In genomic region chr1:112394743-112395062, GRCh38 we compare ENCODE assay signal across 10 cellular contexts. TPM values are rescaled to one million over a fixed set of nuclear protein-coding genes. Genes with fewer than 3 reads are reported as not detected.
DNase-seq lines count a peak whose midpoint lies in the region; ATAC-seq and TF ChIP-seq lines count a peak whose summit lies in the region.
"Had no signal": no experiment of that assay in that cellular context is flagged by ENCODE, and none has a peak within 500 bp of the region (broad histone marks: within the 10 kb centered on the region; RNA-seq: fewer than 3 reads in every experiment).

No MANE protein-coding gene starts in this region.

- H3K36me3 ChIP-seq in right lobe of liver (no peaks in the 10 kb centered on the region), suprapubic skin (no peaks in the 10 kb centered on the region), mucosa of descending colon (ENCODE audit: low read depth) (no peaks in the 10 kb centered on the region)

- WGBS in right lobe of liver (ENCODE audit: insufficient coverage, low coverage, low lambda C conversion rate, missing lambda C conversion rate): 41% methylated on average over 1 of the region's 1 CpG
- 57% methylated on average over 1 of the region's 1 CpG for WGBS in suprapubic skin

- H3K4me1 ChIP-seq in right lobe of liver (peaks cover 0 to 9% (median 2%) of the 10 kb centered on the region in 4 donors), suprapubic skin (peaks cover 76% of the 10 kb centered on the region), mucosa of descending colon (ENCODE audit: low read depth) (peaks cover 22% of the 10 kb centered on the region)

- H3K27me3 ChIP-seq in right lobe of liver (no peaks in the 10 kb centered on the region), suprapubic skin (no peaks in the 10 kb centered on the region)

- no peak for TF ChIP-seq EP300 in suprapubic skin (IDR thresholded peaks at IDR 0.05)

- ATAC-seq in right lobe of liver: no peak
- no peak for ATAC-seq in GM18873 (IDR thresholded peaks at IDR 0.05; ENCODE audit: low FRiP score, unreplicated experiment)
- no peak for ATAC-seq in mucosa of descending colon
- ATAC-seq: T-helper 17 cell had no signal

- TF ChIP-seq CTCF in astrocyte of the spinal cord (IDR thresholded peaks at IDR 0.05; ENCODE audit: low read depth, low read length): no peak
- TF ChIP-seq CTCF in right lobe of liver (IDR thresholded peaks at IDR 0.05): no peak
- no peak for TF ChIP-seq CTCF in suprapubic skin (IDR thresholded peaks at IDR 0.05)
- TF ChIP-seq CTCF in mucosa of descending colon (IDR thresholded peaks at IDR 0.05): no peak

- H3K9me3 ChIP-seq in right lobe of liver (no peaks in the 10 kb centered on the region), suprapubic skin (no peaks in the 10 kb centered on the region), mucosa of descending colon (no peaks in the 10 kb centered on the region)

- H3K4me3 ChIP-seq in astrocyte of the spinal cord (ENCODE audit: low read depth, low read length) (peak overlapping the region; percentile 10), right lobe of liver (no peak overlapping the region), suprapubic skin (peak overlapping the region; percentile 31), mucosa of descending colon (no peak overlapping the region)

- in situ Hi-C loops in astrocyte of the spinal cord (cut with HindIII; ENCODE audit: low sequenced_read_pairs): no loop called here

- DNase-seq in DMS53 (lab: John Stamatoyannopoulos, UW): peak; percentile 35
- no peak for DNase-seq in DMS53 treated with DMSO at 0.1 percent for 48 hours (lab: John Stamatoyannopoulos, UW; ENCODE audit: unreplicated experiment)
- DNase-seq in astrocyte of the spinal cord (ENCODE audit: low read depth, low spot score): no peak
- DNase-seq in right lobe of liver: no peak
- no peak for DNase-seq in suprapubic skin (ENCODE audit: low spot score in 2 of 2)
- DNase-seq in mucosa of descending colon: no peak
- no peak for DNase-seq in NCI-H82 treated with DMSO at 0.1 percent for 48 hours (lab: John Stamatoyannopoulos, UW; ENCODE audit: unreplicated experiment)
- DNase-seq: 8988T, T-helper 17 cell had no signal

- H3K27ac ChIP-seq in right lobe of liver: peak overlapping the region; percentile 56 to 90 (median 75)
- H3K27ac ChIP-seq in suprapubic skin: peak overlapping the region; percentile 98

- intact Hi-C loops in right lobe of liver (cut with DNase I) (loop anchor here in 1 of 2 donors (5.0 kb wide), 1 partner anchor 68 kb away; no protein-coding TSS in a partner anchor), mucosa of descending colon (cut with DNase I, micrococcal nuclease) (loop anchor here (5.0 to 10.0 kb wide), 3 partner anchors 73 to 313 kb away; partner anchors contain the start of genes CAPZA1 (in 1 of the 2), RHOC (in 1 of the 2) and ST7L (in 1 of the 2))

- TF ChIP-seq POLR2A in right lobe of liver (IDR thresholded peaks at IDR 0.05): no peak
- TF ChIP-seq POLR2A in suprapubic skin (IDR thresholded peaks at IDR 0.05): no peak

RNA-seq across cellular contexts. Expression of gene CTTNBP2NL, which starts 1.3 kb away (rescaled TPM):
- total RNA-seq in right lobe of liver (1 to 10 TPM; 3.5 to 8.1 (median 4.8) TPM), suprapubic skin (10 to 100 TPM; 25.9 to 59.4 (median 49.3) TPM), mucosa of descending colon (10 to 100 TPM; 61.4 to 90.2 (median 79.6) TPM)

Comparison
In these comparisons a context has a peak if more than half of its experiments do, and no peak if none do; other contexts are left out.
1. H3K4me3 ChIP-seq: peak in astrocyte of the spinal cord (single experiment) and suprapubic skin (single experiment); none in right lobe of liver (0 of 3) and mucosa of descending colon (single experiment).